ENCODE assay signal across 8 cellular contexts in genomic region chr16:66603537-66604375, GRCh38. TPM values are rescaled to one million over a fixed set of nuclear protein-coding genes. Genes with fewer than 3 reads are reported as not detected.
DNase-seq lines count a peak whose midpoint lies in the region; ATAC-seq, FAIRE-seq and TF ChIP-seq lines count a peak whose summit lies in the region.

No MANE protein-coding gene starts in this region.

- H3K4me3 Mint-ChIP-seq in natural killer cell = peak overlapping the region; percentile 88
- peak overlapping the region; percentile 88 for H3K4me3 Mint-ChIP-seq in stimulated activated naive CD8-positive, alpha-beta T cell treated with anti-CD3 and anti-CD28 coated beads, Interleukin-15, Interleukin-2, amounts not matched to agents 100 ng/mL and 50 ng/mL, for 24 hours

- TF ChIP-seq CTCF in A549 (IDR thresholded peaks at IDR 0.05) = no peak
- no peak for TF ChIP-seq CTCF in epithelial cell of esophagus (IDR thresholded peaks at IDR 0.05; ENCODE audit: insufficient read depth, low read depth, low read length, missing control alignments)
- TF ChIP-seq CTCF in natural killer cell (IDR thresholded peaks at IDR 0.05) = no peak

- peak overlapping the region; percentile 99 for H3K27ac ChIP-seq in A549

- peak overlapping the region; percentile 81 to 93 for H3K27ac Mint-ChIP-seq in natural killer cell
- peak overlapping the region; percentile 89 for H3K27ac Mint-ChIP-seq in stimulated activated naive CD8-positive, alpha-beta T cell treated with anti-CD3 and anti-CD28 coated beads, Interleukin-15, Interleukin-2, amounts not matched to agents 100 ng/mL and 50 ng/mL, for 24 hours

- no peak for TF ChIP-seq EP300 in A549 (IDR thresholded peaks at IDR 0.05)

- ATAC-seq in A549 (peak; percentile 67 to 68), GM18867 (IDR thresholded peaks at IDR 0.05; ENCODE audit: unreplicated experiment) (peak; percentile 29), natural killer cell (peak; percentile 58 to 79 (median 65)), GM21367 (IDR thresholded peaks at IDR 0.05; ENCODE audit: unreplicated experiment) (no peak)

- peak overlapping the region; percentile 80 for H3K4me2 ChIP-seq in A549

- no peaks in the 10 kb centered on the region for H3K9me3 ChIP-seq in A549

- peaks cover 27% of the 10 kb centered on the region for H3K4me1 ChIP-seq in A549

- TF ChIP-seq POLR2A in A549 (IDR thresholded peaks at IDR 0.05; ENCODE audit: low read length) = peak; percentile 55

- H3K4me1 Mint-ChIP-seq in natural killer cell = peaks cover 29 to 42% of the 10 kb centered on the region in 2 donors
- H3K4me1 Mint-ChIP-seq in stimulated activated naive CD8-positive, alpha-beta T cell treated with anti-CD3 and anti-CD28 coated beads, Interleukin-15, Interleukin-2, amounts not matched to agents 100 ng/mL and 50 ng/mL, for 24 hours (ENCODE audit: low read depth) = peaks cover 46% of the 10 kb centered on the region

- WGBS in A549 (ENCODE audit: missing lambda C conversion rate) = 14% methylated on average over 32 of the region's 32 CpGs

- H3K9me3 Mint-ChIP-seq in natural killer cell = no peaks in the 10 kb centered on the region
- peaks cover 3% of the 10 kb centered on the region for H3K9me3 Mint-ChIP-seq in stimulated activated naive CD8-positive, alpha-beta T cell treated with anti-CD3 and anti-CD28 coated beads, Interleukin-15, Interleukin-2, amounts not matched to agents 100 ng/mL and 50 ng/mL, for 24 hours

- no peaks in the 10 kb centered on the region for H3K36me3 Mint-ChIP-seq in natural killer cell
- peaks cover 9% of the 10 kb centered on the region for H3K36me3 Mint-ChIP-seq in stimulated activated naive CD8-positive, alpha-beta T cell treated with anti-CD3 and anti-CD28 coated beads, Interleukin-15, Interleukin-2, amounts not matched to agents 100 ng/mL and 50 ng/mL, for 24 hours (ENCODE audit: low read depth)

- POLR2A ChIA-PET in A549 (lab: Yijun Ruan, JAX) = interaction anchor here (0.9 to 2.5 kb wide), 7 partner anchors 34 to 197 kb away, joined by 3 to 13 read pairs (median 6); partner anchors contain the start of gene CKLF

- H3K4me3 ChIP-seq in A549 (peak overlapping the region; percentile 86), epithelial cell of esophagus (ENCODE audit: low read length) (peak overlapping the region; percentile 52)

- DNase-seq in A549 (ENCODE audit: low read depth in 1 of 2, low spot score in 1 of 2) (peak; percentile 70 to 87), NCI-H748 (lab: John Stamatoyannopoulos, UW; ENCODE audit: unreplicated experiment) (peak; percentile 64), epithelial cell of esophagus (ENCODE audit: low read depth) (no peak), natural killer cell (peak; percentile 45)
- DNase-seq in activated CD8-positive, alpha-beta memory T cell treated with anti-CD3 and anti-CD28 coated beads for 4 hours (ENCODE audit: low read depth in 2 of 2) = peak; percentile 29 to 45

- no peak for FAIRE-seq in A549 (lab: Jason Lieb, UNC)

- TF ChIP-seq RAD21 in A549 (conservative IDR thresholded peaks at IDR 0.05 in 1 of 2, IDR thresholded peaks at IDR 0.05 in 1 of 2) = no peak

- CTCF ChIA-PET in A549 (lab: Yijun Ruan, JAX) = interaction anchor here (0.7 to 1.9 kb wide), 11 partner anchors 14 to 246 kb away, joined by 3 to 11 read pairs (median 3); no protein-coding TSS in a partner anchor

- intact Hi-C loops in natural killer cell (cut with micrococcal nuclease) = loop anchor here (1.0 to 10.0 kb wide), 3 partner anchors 51 to 271 kb away; partner anchors contain the start of genes CKLF and TK2

- no peaks in the 10 kb centered on the region for H3K27me3 Mint-ChIP-seq in natural killer cell (ENCODE audit: low read depth in 2 of 2)
- no peaks in the 10 kb centered on the region for H3K27me3 Mint-ChIP-seq in stimulated activated naive CD8-positive, alpha-beta T cell treated with anti-CD3 and anti-CD28 coated beads, Interleukin-15, Interleukin-2, amounts not matched to agents 100 ng/mL and 50 ng/mL, for 24 hours

TF ChIP-seq in A549, 52 proteins besides CTCF, POLR2A, EP300 and RAD21 (continues in another document):
- TF ChIP-seq JUNB (IDR thresholded peaks at IDR 0.05) (no peak), HOXA7 (CRISPR knock-in tag; IDR thresholded peaks at IDR 0.05) (no peak), RNF2 (IDR thresholded peaks at IDR 0.05; ENCODE audit: borderline replicate concordance, low read depth) (no peak), MYC (IDR thresholded peaks at IDR 0.05; ENCODE audit: borderline replicate concordance, low read length) (0 out of 2 replicates have a peak, but pooled peaks have one; percentile 22), ZSCAN20 (CRISPR knock-in tag; IDR thresholded peaks at IDR 0.05) (peak; percentile 92), EHMT2 (IDR thresholded peaks at IDR 0.05; ENCODE audit: low read depth) (no peak), SMC3 (IDR thresholded peaks at IDR 0.05) (no peak), ZFP36 (IDR thresholded peaks at IDR 0.05; ENCODE audit: borderline replicate concordance, partially characterized antibody) (no peak), SREBF2 (IDR thresholded peaks at IDR 0.05) (no peak), JUN (IDR thresholded peaks at IDR 0.05) (peak in 1 of 2 experiments; percentile 44; a peak in 2 of 5 replicates), RFX5 (IDR thresholded peaks at IDR 0.05) (no peak), CHD2 (IDR thresholded peaks at IDR 0.05; ENCODE audit: low read length, partially characterized antibody) (no peak), EHF (CRISPR knock-in tag; IDR thresholded peaks at IDR 0.05) (peak; percentile 88; the same call in 1 of the 2 replicates), CBX8 (IDR thresholded peaks at IDR 0.05) (no peak), TP53 (CRISPR knock-in tag; IDR thresholded peaks at IDR 0.05) (peak; percentile 27; the same call in 1 of the 2 replicates), KDM1A (IDR thresholded peaks at IDR 0.05; ENCODE audit: low read depth) (no peak)
- TF ChIP-seq, protein P1, sequence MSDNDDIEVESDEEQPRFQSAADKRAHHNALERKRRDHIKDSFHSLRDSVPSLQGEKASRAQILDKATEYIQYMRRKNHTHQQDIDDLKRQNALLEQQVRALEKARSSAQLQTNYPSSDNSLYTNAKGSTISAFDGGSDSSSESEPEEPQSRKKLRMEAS (IDR thresholded peaks at IDR 0.05) = peak; percentile 78
- TF ChIP-seq, protein P2, sequence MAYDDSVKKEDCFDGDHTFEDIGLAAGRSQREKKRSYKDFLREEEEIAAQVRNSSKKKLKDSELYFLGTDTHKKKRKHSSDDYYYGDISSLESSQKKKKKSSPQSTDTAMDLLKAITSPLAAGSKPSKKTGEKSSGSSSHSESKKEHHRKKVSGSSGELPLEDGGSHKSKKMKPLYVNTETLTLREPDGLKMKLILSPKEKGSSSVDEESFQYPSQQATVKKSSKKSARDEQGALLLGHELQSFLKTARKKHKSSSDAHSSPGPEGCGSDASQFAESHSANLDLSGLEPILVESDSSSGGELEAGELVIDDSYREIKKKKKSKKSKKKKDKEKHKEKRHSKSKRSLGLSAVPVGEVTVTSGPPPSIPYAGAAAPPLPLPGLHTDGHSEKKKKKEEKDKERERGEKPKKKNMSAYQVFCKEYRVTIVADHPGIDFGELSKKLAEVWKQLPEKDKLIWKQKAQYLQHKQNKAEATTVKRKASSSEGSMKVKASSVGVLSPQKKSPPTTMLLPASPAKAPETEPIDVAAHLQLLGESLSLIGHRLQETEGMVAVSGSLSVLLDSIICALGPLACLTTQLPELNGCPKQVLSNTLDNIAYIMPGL (CRISPR knock-in tag; IDR thresholded peaks at IDR 0.05; ENCODE audit: borderline replicate concordance) = no peak
- TF ChIP-seq, protein P3, sequence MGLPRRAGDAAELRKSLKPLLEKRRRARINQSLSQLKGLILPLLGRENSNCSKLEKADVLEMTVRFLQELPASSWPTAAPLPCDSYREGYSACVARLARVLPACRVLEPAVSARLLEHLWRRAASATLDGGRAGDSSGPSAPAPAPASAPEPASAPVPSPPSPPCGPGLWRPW (IDR thresholded peaks at IDR 0.05) = no peak

RNA-seq across cellular contexts. Expression of gene CMTM3, which starts 0.7 kb away (rescaled TPM):
- polyA plus RNA-seq in A549 (2011; rRNA removed) = 33.9 and 36.1 TPM in 2 replicates
- 56.7 and 77.4 TPM in 2 replicates for polyA plus RNA-seq in A549 (2012; cell fraction: cytosol; rRNA removed)
- polyA plus RNA-seq in A549 (2012; cell fraction: nucleus; rRNA removed) = 64.2 and 71.5 TPM in 2 replicates
- 36.0 to 45.9 TPM (median 37.2 TPM) in 3 replicates for polyA plus RNA-seq in A549 (2017; fragmentation: RNase III; extraction: RNeasy Plus Mini Kit Qiagen cat#74134 plus additional on column Dnase treatment)
- polyA minus RNA-seq in A549 (2011; rRNA and poly(A)+ RNA removed) = 44.8 and 46.3 TPM in 2 replicates
- total RNA-seq in natural killer cell = 10 to 100 TPM; 68.2 to 86.4 (median 85.0) TPM

RNA-seq across cellular contexts. Expression of gene CMTM2, which starts 24.5 kb away (rescaled TPM):
- polyA plus RNA-seq in A549 (2011; rRNA removed) (0.09 TPM in 1 of 2 replicates, not detected in the other), A549 (2017; fragmentation: RNase III; extraction: RNeasy Plus Mini Kit Qiagen cat#74134 plus additional on column Dnase treatment) (0.09 to 0.15 TPM in 2 of 3 replicates, not detected in the other)
- 0.04 TPM in 1 of 2 replicates, not detected in the other for polyA plus RNA-seq in A549 (2012; cell fraction: cytosol; rRNA removed)
- 0.16 and 0.33 TPM in 2 replicates for polyA plus RNA-seq in A549 (2012; cell fraction: nucleus; rRNA removed)
- polyA minus RNA-seq in A549 (2011; rRNA and poly(A)+ RNA removed) = not detected in 2 replicates
- total RNA-seq in natural killer cell = 1 to 10 TPM in 1 of 3 donors, under 1 TPM in 2; 0.61 to 1.6 (median 0.82) TPM

RNA-seq across cellular contexts. Expression of gene CMTM1, which starts 37.5 kb away (rescaled TPM):
- 1.1 and 1.3 TPM in 2 replicates for polyA plus RNA-seq in A549 (2011; rRNA removed)
- 1.9 and 2.7 TPM in 2 replicates for polyA plus RNA-seq in A549 (2012; cell fraction: cytosol; rRNA removed)
- polyA plus RNA-seq in A549 (2012; cell fraction: nucleus; rRNA removed) = 1.4 and 1.6 TPM in 2 replicates
- polyA plus RNA-seq in A549 (2017; fragmentation: RNase III; extraction: RNeasy Plus Mini Kit Qiagen cat#74134 plus additional on column Dnase treatment) = 1.5 to 2.1 TPM (median 1.9 TPM) in 3 replicates
- 1.3 and 2.6 TPM in 2 replicates for polyA minus RNA-seq in A549 (2011; rRNA and poly(A)+ RNA removed)
- total RNA-seq in natural killer cell = 1 to 10 TPM; 4.4 to 8.5 (median 7.8) TPM

RNA-seq across cellular contexts. Expression of gene CKLF, which starts 51.4 kb away (rescaled TPM):
- polyA plus RNA-seq in A549 (2011; rRNA removed) = 85.1 and 96.5 TPM in 2 replicates
- 134 and 167 TPM in 2 replicates for polyA plus RNA-seq in A549 (2012; cell fraction: cytosol; rRNA removed)
- 43.2 and 60.1 TPM in 2 replicates for polyA plus RNA-seq in A549 (2012; cell fraction: nucleus; rRNA removed)
- polyA plus RNA-seq in A549 (2017; fragmentation: RNase III; extraction: RNeasy Plus Mini Kit Qiagen cat#74134 plus additional on column Dnase treatment) = 72.8 to 104 TPM (median 87.0 TPM) in 3 replicates
- polyA minus RNA-seq in A549 (2011; rRNA and poly(A)+ RNA removed) = 20.9 and 23.0 TPM in 2 replicates
- 10 to 100 TPM; 48.0 to 69.7 (median 54.6) TPM for total RNA-seq in natural killer cell

RNA-seq across cellular contexts. Expression of gene TK2, which starts 53.8 kb away (rescaled TPM):
- polyA plus RNA-seq in A549 (2011; rRNA removed) = 29.5 and 36.3 TPM in 2 replicates
- polyA plus RNA-seq in A549 (2012; cell fraction: cytosol; rRNA removed) = 9.1 and 11.1 TPM in 2 replicates
- 11.3 and 15.0 TPM in 2 replicates for polyA plus RNA-seq in A549 (2012; cell fraction: nucleus; rRNA removed)
- 13.5 to 16.2 TPM (median 13.9 TPM) in 3 replicates for polyA plus RNA-seq in A549 (2017; fragmentation: RNase III; extraction: RNeasy Plus Mini Kit Qiagen cat#74134 plus additional on column Dnase treatment)
- 31.4 and 40.6 TPM in 2 replicates for polyA minus RNA-seq in A549 (2011; rRNA and poly(A)+ RNA removed)
- total RNA-seq in natural killer cell = 10 to 100 TPM; 18.8 to 25.8 (median 25.1) TPM
